ENCODE assay signal across 8 cellular contexts in genomic region chr22:49971232-49972162, GRCh38.
A peak's percentile ranks its signal among the peaks of the same experiment; 100 is the strongest.
DNase-seq lines count a peak whose midpoint lies in the region; ATAC-seq lines count a peak whose summit lies in the region.

No MANE protein-coding gene starts in this region.

- peak overlapping the region; percentile 59 for H3K9ac ChIP-seq in SK-N-MC (ENCODE audit: insufficient read length)

- no peaks in the 10 kb centered on the region for H3K9me3 ChIP-seq in SK-N-MC (ENCODE audit: low read depth, low read length)

- peak overlapping the region; percentile 47; the same call in 1 of the 2 replicates for H3K4me3 ChIP-seq in SK-N-MC

- no peaks in the 10 kb centered on the region for H3K36me3 ChIP-seq in SK-N-MC (ENCODE audit: insufficient read depth, low read length)

- in situ Hi-C loops in T47D (cut with HindIII; ENCODE audit: low pct_unique_long_range_greater_than_20kb, low sequenced_read_pairs): no loop called here

- H3K27ac ChIP-seq in SK-N-MC: peak overlapping the region; percentile 57; the same call in 1 of the 2 replicates

- ATAC-seq in HG02973 (IDR thresholded peaks at IDR 0.05; ENCODE audit: unreplicated experiment): peak; percentile 14

- DNase-seq in activated CD4-positive, alpha-beta T cell treated with anti-CD3 and anti-CD28 coated beads for 24 hours (ENCODE audit: low read depth in 2 of 2): peak; percentile 69 to 74
- no peak for DNase-seq in activated CD4-positive, alpha-beta T cell treated with anti-CD3 and anti-CD28 coated beads for 1 hour
- no peak for DNase-seq in SK-N-MC (ENCODE audit: low read depth, low spot score)
- peak; percentile 61 to 94 for DNase-seq in T47D (ENCODE audit: low read depth in 1 of 2, low spot score in 1 of 2)
- peak; percentile 61 for DNase-seq in islet precursor cell
- peak; percentile 72 to 74 for DNase-seq in stimulated activated CD4-positive, alpha-beta T cell treated with anti-CD3 and anti-CD28 coated beads, Interleukin-15, amount 100 ng/mL, for 48 hours (ENCODE audit: low read depth in 2 of 2)
- no peak for DNase-seq in SIG-M5 treated with dmso at 0.1 percent for 504 hours (lab: John Stamatoyannopoulos, UW; ENCODE audit: unreplicated experiment)

Comparison
In these comparisons a context has a peak if more than half of its experiments do, and no peak if none do; other contexts are left out.
1. DNase-seq: peak in activated CD4-positive, alpha-beta T cell treated with anti-CD3 and anti-CD28 coated beads for 24 hours (2 of 2), T47D (2 of 2), islet precursor cell (single experiment) and stimulated activated CD4-positive, alpha-beta T cell treated with anti-CD3 and anti-CD28 coated beads, Interleukin-15, amount 100 ng/mL, for 48 hours (2 of 2); none in activated CD4-positive, alpha-beta T cell treated with anti-CD3 and anti-CD28 coated beads for 1 hour (single experiment), SK-N-MC (single experiment) and SIG-M5 treated with dmso at 0.1 percent for 504 hours (single experiment).